1 cellular context compared by ENCODE assay signal in the genomic region with DNA sequence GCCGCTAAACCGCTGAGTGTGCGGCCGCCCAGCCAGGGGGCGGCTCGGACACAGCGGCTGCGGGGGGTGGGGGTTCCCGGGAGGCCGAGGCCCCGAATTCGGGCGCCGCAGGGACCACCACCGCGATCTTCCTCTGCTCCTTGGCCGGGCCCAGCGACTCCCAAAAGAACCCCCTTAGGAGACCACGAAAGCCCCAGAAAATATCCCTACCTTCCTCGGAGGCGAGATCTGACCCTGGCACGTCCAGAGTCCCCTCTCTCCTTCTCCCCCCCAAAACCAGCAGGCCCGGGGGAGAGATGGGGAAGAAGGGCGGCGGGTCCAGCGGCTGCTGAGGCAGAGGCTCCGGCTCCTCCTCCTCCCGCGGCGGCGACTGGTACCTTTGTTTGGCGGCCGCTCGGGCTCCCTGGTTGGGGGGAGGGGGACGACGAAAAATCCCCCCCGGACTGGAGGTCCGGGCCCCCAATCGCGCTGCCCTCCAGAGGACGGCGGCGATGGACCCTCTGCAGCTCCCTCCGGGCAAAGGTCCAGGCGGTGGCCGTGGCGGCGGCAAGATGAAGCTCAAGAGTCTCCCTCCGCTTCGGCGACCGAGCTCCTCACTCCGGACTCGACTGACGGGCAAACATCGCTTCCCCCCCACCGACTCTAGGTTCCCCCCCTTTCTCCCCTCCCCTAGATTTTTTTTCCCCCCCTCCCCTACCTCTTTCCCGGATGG.
TF ChIP-seq lines count a peak whose summit lies in the region.

A gene with protein sequence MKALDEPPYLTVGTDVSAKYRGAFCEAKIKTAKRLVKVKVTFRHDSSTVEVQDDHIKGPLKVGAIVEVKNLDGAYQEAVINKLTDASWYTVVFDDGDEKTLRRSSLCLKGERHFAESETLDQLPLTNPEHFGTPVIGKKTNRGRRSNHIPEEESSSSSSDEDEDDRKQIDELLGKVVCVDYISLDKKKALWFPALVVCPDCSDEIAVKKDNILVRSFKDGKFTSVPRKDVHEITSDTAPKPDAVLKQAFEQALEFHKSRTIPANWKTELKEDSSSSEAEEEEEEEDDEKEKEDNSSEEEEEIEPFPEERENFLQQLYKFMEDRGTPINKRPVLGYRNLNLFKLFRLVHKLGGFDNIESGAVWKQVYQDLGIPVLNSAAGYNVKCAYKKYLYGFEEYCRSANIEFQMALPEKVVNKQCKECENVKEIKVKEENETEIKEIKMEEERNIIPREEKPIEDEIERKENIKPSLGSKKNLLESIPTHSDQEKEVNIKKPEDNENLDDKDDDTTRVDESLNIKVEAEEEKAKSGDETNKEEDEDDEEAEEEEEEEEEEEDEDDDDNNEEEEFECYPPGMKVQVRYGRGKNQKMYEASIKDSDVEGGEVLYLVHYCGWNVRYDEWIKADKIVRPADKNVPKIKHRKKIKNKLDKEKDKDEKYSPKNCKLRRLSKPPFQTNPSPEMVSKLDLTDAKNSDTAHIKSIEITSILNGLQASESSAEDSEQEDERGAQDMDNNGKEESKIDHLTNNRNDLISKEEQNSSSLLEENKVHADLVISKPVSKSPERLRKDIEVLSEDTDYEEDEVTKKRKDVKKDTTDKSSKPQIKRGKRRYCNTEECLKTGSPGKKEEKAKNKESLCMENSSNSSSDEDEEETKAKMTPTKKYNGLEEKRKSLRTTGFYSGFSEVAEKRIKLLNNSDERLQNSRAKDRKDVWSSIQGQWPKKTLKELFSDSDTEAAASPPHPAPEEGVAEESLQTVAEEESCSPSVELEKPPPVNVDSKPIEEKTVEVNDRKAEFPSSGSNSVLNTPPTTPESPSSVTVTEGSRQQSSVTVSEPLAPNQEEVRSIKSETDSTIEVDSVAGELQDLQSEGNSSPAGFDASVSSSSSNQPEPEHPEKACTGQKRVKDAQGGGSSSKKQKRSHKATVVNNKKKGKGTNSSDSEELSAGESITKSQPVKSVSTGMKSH (N-terminal part only) (minus strand): TSS at position 621 of the 712 bp plus-strand sequence. CDS start 1,260 bp downstream, outside the sequence.

TF ChIP-seq in HepG2, 621 proteins besides CTCF, POLR2A, EP300 and RAD21 (continued from another document):
- TF ChIP-seq, protein P1, sequence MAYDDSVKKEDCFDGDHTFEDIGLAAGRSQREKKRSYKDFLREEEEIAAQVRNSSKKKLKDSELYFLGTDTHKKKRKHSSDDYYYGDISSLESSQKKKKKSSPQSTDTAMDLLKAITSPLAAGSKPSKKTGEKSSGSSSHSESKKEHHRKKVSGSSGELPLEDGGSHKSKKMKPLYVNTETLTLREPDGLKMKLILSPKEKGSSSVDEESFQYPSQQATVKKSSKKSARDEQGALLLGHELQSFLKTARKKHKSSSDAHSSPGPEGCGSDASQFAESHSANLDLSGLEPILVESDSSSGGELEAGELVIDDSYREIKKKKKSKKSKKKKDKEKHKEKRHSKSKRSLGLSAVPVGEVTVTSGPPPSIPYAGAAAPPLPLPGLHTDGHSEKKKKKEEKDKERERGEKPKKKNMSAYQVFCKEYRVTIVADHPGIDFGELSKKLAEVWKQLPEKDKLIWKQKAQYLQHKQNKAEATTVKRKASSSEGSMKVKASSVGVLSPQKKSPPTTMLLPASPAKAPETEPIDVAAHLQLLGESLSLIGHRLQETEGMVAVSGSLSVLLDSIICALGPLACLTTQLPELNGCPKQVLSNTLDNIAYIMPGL (CRISPR knock-in tag; IDR thresholded peaks at IDR 0.05; ENCODE audit: borderline replicate concordance in 1 of 2, low read depth in 1 of 2), result no peak; a peak in 1 of 4 replicates
- TF ChIP-seq ETV6 (CRISPR knock-in tag; conservative IDR thresholded peaks at IDR 0.05), result no peak
- TF ChIP-seq MIER3 (CRISPR knock-in tag; IDR thresholded peaks at IDR 0.05; ENCODE audit: borderline replicate concordance), result no peak
- TF ChIP-seq, protein P2, sequence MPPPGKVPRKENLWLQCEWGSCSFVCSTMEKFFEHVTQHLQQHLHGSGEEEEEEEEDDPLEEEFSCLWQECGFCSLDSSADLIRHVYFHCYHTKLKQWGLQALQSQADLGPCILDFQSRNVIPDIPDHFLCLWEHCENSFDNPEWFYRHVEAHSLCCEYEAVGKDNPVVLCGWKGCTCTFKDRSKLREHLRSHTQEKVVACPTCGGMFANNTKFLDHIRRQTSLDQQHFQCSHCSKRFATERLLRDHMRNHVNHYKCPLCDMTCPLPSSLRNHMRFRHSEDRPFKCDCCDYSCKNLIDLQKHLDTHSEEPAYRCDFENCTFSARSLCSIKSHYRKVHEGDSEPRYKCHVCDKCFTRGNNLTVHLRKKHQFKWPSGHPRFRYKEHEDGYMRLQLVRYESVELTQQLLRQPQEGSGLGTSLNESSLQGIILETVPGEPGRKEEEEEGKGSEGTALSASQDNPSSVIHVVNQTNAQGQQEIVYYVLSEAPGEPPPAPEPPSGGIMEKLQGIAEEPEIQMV (CRISPR knock-in tag; IDR thresholded peaks at IDR 0.05; ENCODE audit: low read depth), result no peak
- TF ChIP-seq, protein P3, sequence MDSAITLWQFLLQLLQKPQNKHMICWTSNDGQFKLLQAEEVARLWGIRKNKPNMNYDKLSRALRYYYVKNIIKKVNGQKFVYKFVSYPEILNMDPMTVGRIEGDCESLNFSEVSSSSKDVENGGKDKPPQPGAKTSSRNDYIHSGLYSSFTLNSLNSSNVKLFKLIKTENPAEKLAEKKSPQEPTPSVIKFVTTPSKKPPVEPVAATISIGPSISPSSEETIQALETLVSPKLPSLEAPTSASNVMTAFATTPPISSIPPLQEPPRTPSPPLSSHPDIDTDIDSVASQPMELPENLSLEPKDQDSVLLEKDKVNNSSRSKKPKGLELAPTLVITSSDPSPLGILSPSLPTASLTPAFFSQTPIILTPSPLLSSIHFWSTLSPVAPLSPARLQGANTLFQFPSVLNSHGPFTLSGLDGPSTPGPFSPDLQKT (CRISPR knock-in tag; IDR thresholded peaks at IDR 0.05; ENCODE audit: borderline replicate concordance), result no peak
- no peak for TF ChIP-seq CAMTA2 (CRISPR knock-in tag; IDR thresholded peaks at IDR 0.05; ENCODE audit: borderline replicate concordance)
- TF ChIP-seq ZNF547 (CRISPR knock-in tag; IDR thresholded peaks at IDR 0.05), result 0 out of 2 replicates have a peak, but pooled peaks have one; percentile 19
- TF ChIP-seq, protein P4, sequence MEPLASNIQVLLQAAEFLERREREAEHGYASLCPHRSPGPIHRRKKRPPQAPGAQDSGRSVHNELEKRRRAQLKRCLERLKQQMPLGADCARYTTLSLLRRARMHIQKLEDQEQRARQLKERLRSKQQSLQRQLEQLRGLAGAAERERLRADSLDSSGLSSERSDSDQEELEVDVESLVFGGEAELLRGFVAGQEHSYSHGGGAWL (CRISPR knock-in tag; IDR thresholded peaks at IDR 0.05), result peak; percentile 56; the same call in 1 of the 2 replicates
- peak; percentile 55; the same call in 1 of the 2 replicates for TF ChIP-seq ZNF441 (CRISPR knock-in tag; IDR thresholded peaks at IDR 0.05; ENCODE audit: borderline replicate concordance)
- no peak for TF ChIP-seq TSC22D2 (CRISPR knock-in tag; IDR thresholded peaks at IDR 0.05; ENCODE audit: borderline replicate concordance)
- no peak for TF ChIP-seq ZSCAN30 (CRISPR knock-in tag; IDR thresholded peaks at IDR 0.05)
- TF ChIP-seq, protein P5, sequence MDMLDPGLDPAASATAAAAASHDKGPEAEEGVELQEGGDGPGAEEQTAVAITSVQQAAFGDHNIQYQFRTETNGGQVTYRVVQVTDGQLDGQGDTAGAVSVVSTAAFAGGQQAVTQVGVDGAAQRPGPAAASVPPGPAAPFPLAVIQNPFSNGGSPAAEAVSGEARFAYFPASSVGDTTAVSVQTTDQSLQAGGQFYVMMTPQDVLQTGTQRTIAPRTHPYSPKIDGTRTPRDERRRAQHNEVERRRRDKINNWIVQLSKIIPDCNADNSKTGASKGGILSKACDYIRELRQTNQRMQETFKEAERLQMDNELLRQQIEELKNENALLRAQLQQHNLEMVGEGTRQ (IDR thresholded peaks at IDR 0.05; ENCODE audit: low read depth, low read length), result no peak
- TF ChIP-seq, protein P5 (CRISPR knock-in tag; IDR thresholded peaks at IDR 0.05; ENCODE audit: borderline replicate concordance), result no peak
- TF ChIP-seq SRF (IDR thresholded peaks at IDR 0.05; ENCODE audit: low read depth, low read length), result no peak
- TF ChIP-seq GATA4 (IDR thresholded peaks at IDR 0.05; ENCODE audit: borderline replicate concordance, low read depth), result peak; percentile 24; the same call in 1 of the 2 replicates
- peak in 1 of 2 experiments; percentile 43; a peak in 1 of 4 replicates for TF ChIP-seq KLF16 (CRISPR knock-in tag; IDR thresholded peaks at IDR 0.05)
